9 cellular contexts compared by ENCODE assay signal in the genomic region with DNA sequence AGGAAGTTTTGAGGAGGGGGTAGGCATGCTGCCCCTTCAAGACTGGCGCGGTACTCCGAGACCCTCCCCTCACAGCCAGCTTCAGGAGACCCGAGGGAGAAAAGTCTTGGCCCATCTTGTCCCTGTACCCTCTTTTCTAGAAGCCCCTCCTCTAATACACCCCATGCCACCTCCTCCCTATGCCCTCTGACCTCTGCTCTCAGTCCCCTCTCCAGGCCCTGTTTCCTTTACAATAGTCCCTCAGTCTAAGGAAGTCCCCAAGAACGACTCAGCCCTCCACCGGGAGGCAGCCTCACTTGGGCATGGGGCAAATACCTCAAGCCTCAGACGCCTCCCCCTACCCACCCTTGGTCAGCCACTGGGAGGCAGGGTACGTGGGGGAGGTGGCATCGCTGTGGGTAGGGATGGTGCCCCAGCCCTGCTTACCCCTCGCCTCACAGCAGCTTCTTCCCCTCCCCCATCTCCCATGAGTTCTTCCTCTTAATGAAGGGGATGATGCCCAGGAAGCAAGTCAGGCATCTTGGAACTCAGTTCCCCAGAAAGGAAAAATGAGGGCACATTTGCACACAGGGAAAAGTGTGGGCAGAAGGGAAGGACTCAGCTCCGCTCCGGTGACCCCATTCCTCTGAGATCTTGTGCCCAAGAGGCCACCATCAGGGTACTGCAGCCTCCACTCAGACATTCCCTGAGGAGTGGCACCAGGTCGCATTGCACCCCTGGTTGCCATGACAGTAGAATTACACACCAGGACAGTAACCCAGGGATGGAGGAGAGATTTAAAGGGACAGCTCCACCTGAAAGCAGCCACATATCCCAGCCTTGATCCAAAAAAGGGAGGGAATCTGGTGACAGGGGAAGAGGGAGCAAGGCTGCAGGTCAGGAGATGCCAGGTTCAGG. TPM values are rescaled to one million over a fixed set of nuclear protein-coding genes. Genes with fewer than 3 reads are reported as not detected.
DNase-seq lines count a peak whose midpoint lies in the region; ATAC-seq and TF ChIP-seq lines count a peak whose summit lies in the region.
"Had no signal": no experiment of that assay in that cellular context is flagged by ENCODE, and none has a peak within 500 bp of the region (broad histone marks: within the 10 kb centered on the region; RNA-seq: fewer than 3 reads in every experiment).

No MANE protein-coding gene starts in this region.

- no peak overlapping the region for H3K27ac ChIP-seq in left ventricle myocardium inferior (replicated peaks)
- no peak overlapping the region for H3K27ac ChIP-seq in mesenchymal stem cell (ENCODE audit: low read length, poor library complexity, severe bottlenecking)

- no peak overlapping the region for H2AK5ac ChIP-seq in mesenchymal stem cell (ENCODE audit: low read length, severe bottlenecking)

- no peak for TF ChIP-seq CTCF in left ventricle myocardium inferior (IDR thresholded peaks at IDR 0.05; ENCODE audit: borderline replicate concordance)

- no peak overlapping the region for H2AFZ ChIP-seq in mesenchymal stem cell (ENCODE audit: low read depth, low read length)

- H3K9ac ChIP-seq in adipocyte (ENCODE audit: low read length), result peak overlapping the region; percentile 57
- peak overlapping the region; percentile 75 for H3K9ac ChIP-seq in mesenchymal stem cell (ENCODE audit: low read length)

- H4K8ac ChIP-seq in mesenchymal stem cell (ENCODE audit: low read length), result no peak overlapping the region

- peak overlapping the region in 1 of 2 experiments; percentile 10 for H2BK12ac ChIP-seq in mesenchymal stem cell (ENCODE audit: low read length in 2 of 2)

- no peak overlapping the region for H3K4ac ChIP-seq in mesenchymal stem cell (ENCODE audit: low read depth in 1 of 2, low read length in 2 of 2)

- no peaks in the 10 kb centered on the region for H3K27me3 ChIP-seq in left ventricle myocardium inferior (ENCODE audit: low read depth)
- H3K27me3 ChIP-seq in adipocyte (replicated peaks; ENCODE audit: control insufficient read depth, insufficient read depth, low read length), result no peaks in the 10 kb centered on the region
- H3K27me3 ChIP-seq in mesenchymal stem cell (ENCODE audit: control insufficient read depth in 1 of 2, insufficient read depth in 1 of 2, low read length in 2 of 2), result peaks cover 0 to 44% of the 10 kb centered on the region in 2 experiments

- no peak for DNase-seq in left ventricle myocardium inferior
- DNase-seq in Right ventricle myocardium superior, result no peak
- no peak for DNase-seq in adipocyte (ENCODE audit: low read depth)
- no peak for DNase-seq in mesenchymal stem cell
- no peak for DNase-seq in stimulated activated CD4-positive, alpha-beta T cell treated with anti-CD3 and anti-CD28 coated beads, Interleukin-15, amount 100 ng/mL, for 24 hours
- no peak for DNase-seq in NCI-H2081 (lab: John Stamatoyannopoulos, UW)

- H3K4me1 ChIP-seq in left ventricle myocardium inferior (peaks cover 32% of the 10 kb centered on the region), adipocyte (ENCODE audit: control insufficient read depth, insufficient read depth, low read length) (peaks cover 9% of the 10 kb centered on the region), mesenchymal stem cell (ENCODE audit: control insufficient read depth, insufficient read depth, low read depth, low read length) (peaks cover 20% of the 10 kb centered on the region)

- no peaks in the 10 kb centered on the region for H3K79me1 ChIP-seq in mesenchymal stem cell (replicated peaks; ENCODE audit: low read length, poor library complexity, severe bottlenecking)

- no peak overlapping the region for H2BK5ac ChIP-seq in mesenchymal stem cell (ENCODE audit: low read depth, low read length, poor library complexity, severe bottlenecking)

- intact Hi-C loops in left ventricle myocardium inferior (cut with micrococcal nuclease), result no loop called here
- intact Hi-C loops in Right ventricle myocardium superior (cut with DNase I), result no loop called here

- no peak overlapping the region for H2BK120ac ChIP-seq in mesenchymal stem cell (ENCODE audit: low read depth, low read length)

- ATAC-seq in Right ventricle myocardium superior (ENCODE audit: poor library complexity) (no peak), GM21717 (IDR thresholded peaks at IDR 0.05; ENCODE audit: unreplicated experiment) (no peak), HG02623 (IDR thresholded peaks at IDR 0.05; ENCODE audit: unreplicated experiment) (no peak)

- H3K14ac ChIP-seq in mesenchymal stem cell (ENCODE audit: low read length in 2 of 2), result no peak overlapping the region

- no peak overlapping the region for H2BK15ac ChIP-seq in mesenchymal stem cell (ENCODE audit: low read depth, poor library complexity, severe bottlenecking)

- H3K9me3 ChIP-seq in left ventricle myocardium inferior (replicated peaks) (no peaks in the 10 kb centered on the region), adipocyte (ENCODE audit: control insufficient read depth, low read length) (no peaks in the 10 kb centered on the region), mesenchymal stem cell (ENCODE audit: control insufficient read depth, low read length) (no peaks in the 10 kb centered on the region)

- H4K91ac ChIP-seq in mesenchymal stem cell (ENCODE audit: low read length), result no peak overlapping the region

- 18% methylated on average over 11 of the region's 13 CpGs for WGBS in mesenchymal stem cell

- H3K23ac ChIP-seq in mesenchymal stem cell (ENCODE audit: low read length in 2 of 2), result no peak overlapping the region

- H3K4me3 ChIP-seq in left ventricle myocardium inferior, result peak overlapping the region; percentile 69
- H3K4me3 ChIP-seq in adipocyte (ENCODE audit: low read length), result peak overlapping the region; percentile 80
- H3K4me3 ChIP-seq in mesenchymal stem cell (ENCODE audit: insufficient read depth in 1 of 2, low read depth in 1 of 2, low read length in 2 of 2), result peak overlapping the region; percentile 49 to 81

- H3K4me2 ChIP-seq in mesenchymal stem cell (ENCODE audit: low read length, poor library complexity, severe bottlenecking), result peak overlapping the region; percentile 94

- H3K18ac ChIP-seq in mesenchymal stem cell (ENCODE audit: low read depth in 1 of 2, low read length in 2 of 2), result no peak overlapping the region

- H3K36me3 ChIP-seq in left ventricle myocardium inferior (peaks cover 8% of the 10 kb centered on the region), adipocyte (ENCODE audit: control insufficient read depth, insufficient read depth, low read length, severe bottlenecking) (no peaks in the 10 kb centered on the region), mesenchymal stem cell (ENCODE audit: control insufficient read depth in 1 of 2, insufficient read depth in 2 of 2, low read depth in 1 of 2, low read length in 2 of 2) (no peaks in the 10 kb centered on the region)

RNA-seq across cellular contexts. Expression of gene MPP2, which starts 6.2 kb away (rescaled TPM):
- total RNA-seq in left ventricle myocardium inferior (12.1 TPM), Right ventricle myocardium superior (17.1 TPM)
- 0.59 TPM for polyA plus RNA-seq in mesenchymal stem cell (2013, experiment 1 of 2)
- 0.59 TPM for polyA plus RNA-seq in mesenchymal stem cell (2013, experiment 2 of 2)

RNA-seq across cellular contexts. Expression of gene PPY, which starts 41.2 kb away (rescaled TPM):
- not detected for total RNA-seq in left ventricle myocardium inferior
- not detected for total RNA-seq in Right ventricle myocardium superior
- not detected for polyA plus RNA-seq in mesenchymal stem cell (2013, experiment 1 of 2)
- not detected for polyA plus RNA-seq in mesenchymal stem cell (2013, experiment 2 of 2)
- total RNA-seq: pulmonary artery endothelial cell had no signal

RNA-seq across cellular contexts. Expression of gene PYY, which starts 52.6 kb away (rescaled TPM):
- total RNA-seq in left ventricle myocardium inferior (not detected), Right ventricle myocardium superior (not detected)
- not detected for polyA plus RNA-seq in mesenchymal stem cell (2013, experiment 1 of 2)
- not detected for polyA plus RNA-seq in mesenchymal stem cell (2013, experiment 2 of 2)
- total RNA-seq: pulmonary artery endothelial cell had no signal

RNA-seq across cellular contexts. Expression of gene CD300LG, which starts 54.1 kb away (rescaled TPM):
- total RNA-seq in left ventricle myocardium inferior (12.6 TPM), Right ventricle myocardium superior (17.5 TPM)
- not detected for polyA plus RNA-seq in mesenchymal stem cell (2013, experiment 1 of 2)
- not detected for polyA plus RNA-seq in mesenchymal stem cell (2013, experiment 2 of 2)
- total RNA-seq: pulmonary artery endothelial cell had no signal
